Comparison of ENCODE assay signal across 31 cellular contexts in the genomic region with DNA sequence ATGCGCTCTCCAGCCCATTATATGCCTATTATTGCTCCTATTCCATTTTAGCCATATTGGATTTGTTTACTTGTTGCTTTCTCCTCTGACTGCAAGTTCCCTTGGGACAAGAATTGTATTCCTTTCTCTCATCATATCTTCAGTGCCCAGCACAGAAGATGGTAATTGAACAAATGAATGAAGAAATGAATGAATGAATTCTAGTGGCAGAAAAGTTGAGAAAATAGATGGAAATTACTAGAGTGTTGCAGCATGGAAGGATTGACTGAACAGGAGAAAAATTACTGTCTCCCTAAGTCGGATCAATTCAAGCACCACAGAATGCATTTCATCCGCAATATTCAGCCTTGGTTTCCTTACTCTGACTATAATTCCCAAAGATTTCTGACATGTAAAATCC.
DNase-seq lines count a peak whose midpoint lies in the region; ATAC-seq, FAIRE-seq and TF ChIP-seq lines count a peak whose summit lies in the region.
"Had no signal": no experiment of that assay in that cellular context is flagged by ENCODE, and none has a peak within 500 bp of the region (broad histone marks: within the 10 kb centered on the region; RNA-seq: fewer than 3 reads in every experiment).

No MANE protein-coding gene starts in this region.

- H3K9ac ChIP-seq in GM12878 (ENCODE audit: control insufficient read depth, insufficient read depth, low read length) (no peak overlapping the region), neural cell (ENCODE audit: low read length) (no peak overlapping the region)
- H3K9ac ChIP-seq: BLaER1; BLaER1 treated with 17β-estradiol and CSF1 and Interleukin-3, amounts not matched to agents 10 nM and 100 nM had no signal

- no peaks in the 10 kb centered on the region for H3K9me2 ChIP-seq in neural cell (ENCODE audit: insufficient read depth, low read length)

- RAD21 ChIA-PET in GM12878 (lab: Charles Lee; ENCODE audit: unreplicated experiment), result interaction anchor here (1.2 to 1.7 kb wide), 3 partner anchors 31 to 90 kb away, joined by 3 to 5 read pairs (median 4); no protein-coding TSS in a partner anchor

- TF ChIP-seq CTCF in GM12878 (IDR thresholded peaks at IDR 0.05 in 2 of 3, conservative IDR thresholded peaks at IDR 0.05 in 1 of 3; ENCODE audit: control insufficient read depth in 2 of 3, extremely low read depth in 1 of 3, insufficient read depth in 1 of 3, low read depth in 3 of 3, low read length in 3 of 3) (no peak), neural cell (IDR thresholded peaks at IDR 0.05; ENCODE audit: poor library complexity, severe bottlenecking) (no peak)

- no peak for TF ChIP-seq POLR2A in GM12878 (IDR thresholded peaks at IDR 0.05; ENCODE audit: low read depth, low read length)

- no peak for TF ChIP-seq EP300 in GM12878 (IDR thresholded peaks at IDR 0.05; ENCODE audit: borderline replicate concordance in 1 of 2, control insufficient read depth in 1 of 2, low read depth in 2 of 2, low read length in 2 of 2)
- TF ChIP-seq EP300 in neural cell (conservative IDR thresholded peaks at IDR 0.05; ENCODE audit: poor library complexity, severe bottlenecking), result no peak

- SMC1A ChIA-PET in GM12878 (lab: Charles Lee; ENCODE audit: uncharacterized antibody, unreplicated experiment), result interaction anchor here (1.2 to 1.3 kb wide), 2 partner anchors 80 to 94 kb away, joined by 3 to 4 read pairs; no protein-coding TSS in a partner anchor

- CTCF ChIA-PET in GM12878 (lab: Yijun Ruan, JAX), result no interaction called here

- H4K20me1 ChIP-seq in GM12878 (ENCODE audit: control insufficient read depth, insufficient read depth) (no peaks in the 10 kb centered on the region), neural cell (ENCODE audit: insufficient read depth) (no peaks in the 10 kb centered on the region)
- H4K20me1 ChIP-seq: BLaER1; BLaER1 treated with 17β-estradiol and CSF1 and Interleukin-3, amounts not matched to agents 10 nM and 100 nM had no signal

- no TSS peak for BruUV-seq in GM12878 (replicated peaks; lab: Mats Ljungman, UMichigan)

- H3K9me3 ChIP-seq in GM12878 (replicated peaks; ENCODE audit: control insufficient read depth, insufficient read depth, low read length), result no peaks in the 10 kb centered on the region
- H3K9me3 ChIP-seq in neural cell (ENCODE audit: low read length), result no peaks in the 10 kb centered on the region
- H3K9me3 ChIP-seq: A549, BE2C, Caco-2 had no signal

- no peak overlapping the region for H3K27ac ChIP-seq in GM12878 (ENCODE audit: control insufficient read depth, insufficient read depth)
- H3K27ac ChIP-seq in neural cell (ENCODE audit: low read length), result peak overlapping the region; percentile 75
- H3K27ac ChIP-seq: 22Rv1; A549; BLaER1; BLaER1 treated with 17β-estradiol and CSF1 and Interleukin-3, amounts not matched to agents 10 nM and 100 nM; C4-2B had no signal

- in situ Hi-C loops in GM12878 (cut with MboI), result no loop called here

- H3K27me3 ChIP-seq in GM12878 (replicated peaks in 1 of 2; ENCODE audit: control insufficient read depth in 2 of 2, insufficient read depth in 2 of 2, low read length in 1 of 2) (no peaks in the 10 kb centered on the region), neural cell (ENCODE audit: insufficient read depth, low read depth, low read length) (no peaks in the 10 kb centered on the region)
- H3K27me3 ChIP-seq: BE2C; BLaER1; BLaER1 treated with 17β-estradiol and CSF1 and Interleukin-3, amounts not matched to agents 10 nM and 100 nM had no signal

- peaks cover 11% of the 10 kb centered on the region for H3F3A ChIP-seq in neural cell (ENCODE audit: insufficient read depth, low read length, poor library complexity, severe bottlenecking)

- H3K4me3 ChIP-seq in GM12878, result no peak overlapping the region
- no peak overlapping the region for H3K4me3 ChIP-seq in neural cell (ENCODE audit: low read length)
- H3K4me3 ChIP-seq: A549; BLaER1; BLaER1 treated with 17β-estradiol and CSF1 and Interleukin-3, amounts not matched to agents 10 nM and 100 nM had no signal

- no peak overlapping the region for H2AFZ ChIP-seq in GM12878 (ENCODE audit: control insufficient read depth, low read depth, low read length)
- no peak overlapping the region for H2AFZ ChIP-seq in neural cell (ENCODE audit: low read depth, low read length)

- 13% methylated on average over 3 of the region's 3 CpGs for WGBS in GM12878 (ENCODE audit: insufficient coverage, insufficient replicate concordance, low lambda C conversion rate, missing lambda C conversion rate)

- intact Hi-C loops in GM12878 (cut with micrococcal nuclease; ENCODE audit: unreplicated experiment), result no loop called here

- TF ChIP-seq RAD21 in GM12878 (IDR thresholded peaks at IDR 0.05; ENCODE audit: insufficient read depth, low read depth, low read length) (no peak), neural cell (conservative IDR thresholded peaks at IDR 0.05) (no peak)

- DNase-seq in GM12878 (ENCODE audit: low read depth, low spot score) (no peak), H4 (ENCODE audit: low spot score) (no peak)
- DNase-seq: 8988T; ACHN; AML-193; BE2C; C1 segment of cervical spinal cord; Caco-2; Calu3; CD4-positive, alpha-beta memory T cell; CD4-positive, alpha-beta T cell; CD4-positive, CD25-positive, alpha-beta regulatory T cell; CD8-positive, alpha-beta memory T cell; CD8-positive, alpha-beta T cell; COR-L47; DMS 273 treated with DMSO at 0.1 percent for 48 hours; DMS153; DMS53; DMS79; DMS79 treated with DMSO at 0.1 percent for 48 hours; DND-41; EL had no signal

- no peak for FAIRE-seq in GM12878 (lab: Jason Lieb, UNC)
- FAIRE-seq: A204.1, A549, D721Med had no signal

- POLR2A ChIA-PET in GM12878 (lab: Charles Lee), result no interaction called here

- H3K4me2 ChIP-seq in GM12878 (ENCODE audit: control insufficient read depth, insufficient read depth) (no peak overlapping the region), neural cell (ENCODE audit: low read length) (no peak overlapping the region)
- H3K4me2 ChIP-seq: A549; BLaER1; BLaER1 treated with 17β-estradiol and CSF1 and Interleukin-3, amounts not matched to agents 10 nM and 100 nM had no signal

- H3K79me2 ChIP-seq in GM12878 (ENCODE audit: control insufficient read depth, insufficient read depth, low read length) (no peaks in the 10 kb centered on the region), neural cell (replicated peaks; ENCODE audit: insufficient read depth, low read length) (no peaks in the 10 kb centered on the region)

- H3K36me3 ChIP-seq in GM12878 (ENCODE audit: control insufficient read depth in 2 of 2, insufficient read depth in 2 of 2, low read length in 1 of 2) (no peaks in the 10 kb centered on the region), neural cell (ENCODE audit: insufficient read depth, low read length) (no peaks in the 10 kb centered on the region)
- H3K36me3 ChIP-seq: BE2C; BLaER1; BLaER1 treated with 17β-estradiol and CSF1 and Interleukin-3, amounts not matched to agents 10 nM and 100 nM had no signal

- H3K4me1 ChIP-seq in GM12878 (ENCODE audit: control insufficient read depth, insufficient read depth, low read length), result no peaks in the 10 kb centered on the region
- H3K4me1 ChIP-seq: A549, BE2C, Caco-2 had no signal

- no peak for ATAC-seq in GM12878
- no peak for ATAC-seq in GM18909 (IDR thresholded peaks at IDR 0.05; ENCODE audit: poor library complexity, unreplicated experiment)
- ATAC-seq: A549; CD8-positive, alpha-beta T cell had no signal

TF ChIP-seq in GM12878, 131 proteins besides CTCF, POLR2A, EP300 and RAD21:
- TF ChIP-seq ZNF24 (IDR thresholded peaks at IDR 0.05) (peak; percentile 91), MEF2B (IDR thresholded peaks at IDR 0.05; ENCODE audit: partially characterized antibody, poor library complexity, severe bottlenecking) (no peak)

TF ChIP-seq in neural cell, 6 proteins besides CTCF, POLR2A, EP300 and RAD21:
- no peak for TF ChIP-seq MXI1 (conservative IDR thresholded peaks at IDR 0.05; ENCODE audit: poor library complexity, severe bottlenecking)
- TF ChIP-seq SMC3 (conservative IDR thresholded peaks at IDR 0.05; ENCODE audit: poor library complexity), result no peak
- no peak for TF ChIP-seq POLR2AphosphoS5 (IDR thresholded peaks at IDR 0.05)
- TF ChIP-seq, protein P1, sequence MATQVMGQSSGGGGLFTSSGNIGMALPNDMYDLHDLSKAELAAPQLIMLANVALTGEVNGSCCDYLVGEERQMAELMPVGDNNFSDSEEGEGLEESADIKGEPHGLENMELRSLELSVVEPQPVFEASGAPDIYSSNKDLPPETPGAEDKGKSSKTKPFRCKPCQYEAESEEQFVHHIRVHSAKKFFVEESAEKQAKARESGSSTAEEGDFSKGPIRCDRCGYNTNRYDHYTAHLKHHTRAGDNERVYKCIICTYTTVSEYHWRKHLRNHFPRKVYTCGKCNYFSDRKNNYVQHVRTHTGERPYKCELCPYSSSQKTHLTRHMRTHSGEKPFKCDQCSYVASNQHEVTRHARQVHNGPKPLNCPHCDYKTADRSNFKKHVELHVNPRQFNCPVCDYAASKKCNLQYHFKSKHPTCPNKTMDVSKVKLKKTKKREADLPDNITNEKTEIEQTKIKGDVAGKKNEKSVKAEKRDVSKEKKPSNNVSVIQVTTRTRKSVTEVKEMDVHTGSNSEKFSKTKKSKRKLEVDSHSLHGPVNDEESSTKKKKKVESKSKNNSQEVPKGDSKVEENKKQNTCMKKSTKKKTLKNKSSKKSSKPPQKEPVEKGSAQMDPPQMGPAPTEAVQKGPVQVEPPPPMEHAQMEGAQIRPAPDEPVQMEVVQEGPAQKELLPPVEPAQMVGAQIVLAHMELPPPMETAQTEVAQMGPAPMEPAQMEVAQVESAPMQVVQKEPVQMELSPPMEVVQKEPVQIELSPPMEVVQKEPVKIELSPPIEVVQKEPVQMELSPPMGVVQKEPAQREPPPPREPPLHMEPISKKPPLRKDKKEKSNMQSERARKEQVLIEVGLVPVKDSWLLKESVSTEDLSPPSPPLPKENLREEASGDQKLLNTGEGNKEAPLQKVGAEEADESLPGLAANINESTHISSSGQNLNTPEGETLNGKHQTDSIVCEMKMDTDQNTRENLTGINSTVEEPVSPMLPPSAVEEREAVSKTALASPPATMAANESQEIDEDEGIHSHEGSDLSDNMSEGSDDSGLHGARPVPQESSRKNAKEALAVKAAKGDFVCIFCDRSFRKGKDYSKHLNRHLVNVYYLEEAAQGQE (IDR thresholded peaks at IDR 0.05; ENCODE audit: borderline replicate concordance), result no peak
- TF ChIP-seq TAF1 (IDR thresholded peaks at IDR 0.05; ENCODE audit: low read depth), result no peak
- no peak for TF ChIP-seq EZH2 (IDR thresholded peaks at IDR 0.05; ENCODE audit: borderline replicate concordance, insufficient read depth, low read length, poor library complexity, severe bottlenecking)
